2 cellular contexts compared by ENCODE assay signal in genomic region chrX:119423631-119424030, GRCh38.
A peak's percentile ranks its signal among the peaks of the same experiment; 100 is the strongest.
TF ChIP-seq lines count a peak whose summit lies in the region.

No MANE protein-coding gene starts in this region.

TF ChIP-seq in HCT116, 20 proteins besides CTCF, POLR2A, EP300 and RAD21:
- TF ChIP-seq POLR2AphosphoS5 (IDR thresholded peaks at IDR 0.05; ENCODE audit: low read depth, low read length) (peak; percentile 34; the same call in 1 of the 2 replicates), EZH2phosphoT487 (IDR thresholded peaks at IDR 0.05; ENCODE audit: borderline replicate concordance) (no peak), SIN3A (IDR thresholded peaks at IDR 0.05; ENCODE audit: low read depth) (0 out of 2 replicates have a peak, but pooled peaks have one; percentile 38)
TF ChIP-seq in HCT116: peak in this region for 2.

TF ChIP-seq in K562, 482 proteins besides CTCF, POLR2A, EP300 and RAD21:
- TF ChIP-seq ZBED1 (IDR thresholded peaks at IDR 0.05), result peak; percentile 72; the same call in 1 of the 2 replicates
- TF ChIP-seq ZNF280A (IDR thresholded peaks at IDR 0.05; ENCODE audit: low read depth, partially characterized antibody), result no peak
- 0 out of 4 replicates have a peak, but pooled peaks of 1 of the 2 experiments have one; percentile 57 for TF ChIP-seq BCLAF1 (IDR thresholded peaks at IDR 0.05; ENCODE audit: borderline replicate concordance in 1 of 2, control insufficient read depth in 1 of 2, low read depth in 2 of 2, low read length in 1 of 2)
- peak in 1 of 2 experiments; percentile 70; a peak in 1 of 4 replicates for TF ChIP-seq ZMIZ1 (IDR thresholded peaks at IDR 0.05; ENCODE audit: low read depth in 2 of 2, low read length in 2 of 2)
- no peak for TF ChIP-seq CREB5 (CRISPR knock-in tag; IDR thresholded peaks at IDR 0.05)
- 0 out of 2 replicates have a peak, but pooled peaks have one; percentile 29 for TF ChIP-seq RNF2 (IDR thresholded peaks at IDR 0.05)
- peak; percentile 46; the same call in 1 of the 2 replicates for TF ChIP-seq POLR2AphosphoS5 (IDR thresholded peaks at IDR 0.05; ENCODE audit: control insufficient read depth, insufficient read depth, low read depth, low read length)
- TF ChIP-seq PML (IDR thresholded peaks at IDR 0.05; ENCODE audit: low read length), result 0 out of 2 replicates have a peak, but pooled peaks have one; percentile 49
- TF ChIP-seq KDM4B (IDR thresholded peaks at IDR 0.05; ENCODE audit: borderline replicate concordance in 2 of 2, low read depth in 1 of 2), result peak in 1 of 2 experiments; percentile 84; a peak in 1 of 4 replicates
- TF ChIP-seq CBX1 (IDR thresholded peaks at IDR 0.05; ENCODE audit: low read depth), result peak; percentile 93; the same call in 1 of the 2 replicates
- TF ChIP-seq ZNF436 (CRISPR knock-in tag; IDR thresholded peaks at IDR 0.05), result no peak
- no peak for TF ChIP-seq HES1 (IDR thresholded peaks at IDR 0.05; ENCODE audit: low read depth)
- 0 out of 2 replicates have a peak, but pooled peaks have one; percentile 8 for TF ChIP-seq HCFC1 (IDR thresholded peaks at IDR 0.05; ENCODE audit: low read depth, low read length)
- peak; percentile 43; the same call in 1 of the 2 replicates for TF ChIP-seq RBFOX2 (IDR thresholded peaks at IDR 0.05; ENCODE audit: low read depth, low read length)
- no peak for TF ChIP-seq ZEB2 (IDR thresholded peaks at IDR 0.05)
- no peak for TF ChIP-seq SNIP1 (IDR thresholded peaks at IDR 0.05; ENCODE audit: low read depth)
- no peak for TF ChIP-seq ATF1 (CRISPR knock-in tag; IDR thresholded peaks at IDR 0.05)
- TF ChIP-seq ATF1 (tag; IDR thresholded peaks at IDR 0.05), result no peak
- TF ChIP-seq SMAD1 (IDR thresholded peaks at IDR 0.05; ENCODE audit: low read depth, low read length, partially characterized antibody), result peak; percentile 62
TF ChIP-seq in K562: peak in this region for 11.
